9 cellular contexts compared by ENCODE assay signal in genomic region chr3:197891-198491, GRCh38. TPM values are rescaled to one million over a fixed set of nuclear protein-coding genes. Genes with fewer than 3 reads are reported as not detected.
DNase-seq lines count a peak whose midpoint lies in the region; ATAC-seq and TF ChIP-seq lines count a peak whose summit lies in the region.
"Had no signal": no experiment of that assay in that cellular context is flagged by ENCODE, and none has a peak within 500 bp of the region (broad histone marks: within the 10 kb centered on the region; RNA-seq: fewer than 3 reads in every experiment).

No MANE protein-coding gene starts in this region.

- H3K9me2 ChIP-seq in SU-DHL-6 (replicated peaks; ENCODE audit: insufficient read depth, low read length), result no peaks in the 10 kb centered on the region

- no peaks in the 10 kb centered on the region for H3K79me2 ChIP-seq in SU-DHL-6 (ENCODE audit: insufficient read depth, low read length)

- H3K9me3 ChIP-seq in SU-DHL-6 (ENCODE audit: insufficient read depth, low read length) (no peaks in the 10 kb centered on the region), upper lobe of right lung (no peaks in the 10 kb centered on the region)
- H3K9me3 ChIP-seq: right lobe of liver had no signal

- ATAC-seq in upper lobe of right lung (peak; percentile 49), HG03439 (IDR thresholded peaks at IDR 0.05; ENCODE audit: unreplicated experiment) (no peak)

- H3K4me3 ChIP-seq in SU-DHL-6 (ENCODE audit: insufficient read depth, low read length, poor library complexity, severe bottlenecking), result peak overlapping the region; percentile 50
- H3K4me3 ChIP-seq in upper lobe of right lung, result peak overlapping the region; percentile 52

- H4K20me1 ChIP-seq in SU-DHL-6 (ENCODE audit: low read depth, low read length), result no peaks in the 10 kb centered on the region

- DNase-seq in NCI-H2081 (lab: John Stamatoyannopoulos, UW) (peak; percentile 15 to 41), NCI-H2081 treated with DMSO at 0.1 percent for 48 hours (lab: John Stamatoyannopoulos, UW) (no peak), left kidney (ENCODE audit: low read depth, low spot score) (peak; percentile 55), upper lobe of right lung (peak; percentile 45), NCI-H510A treated with DMSO at 0.1 percent for 48 hours (lab: John Stamatoyannopoulos, UW) (no peak), NCI-H226 (no peak)
- DNase-seq: right lobe of liver had no signal

- peak overlapping the region; percentile 44 for H3K9ac ChIP-seq in SU-DHL-6 (ENCODE audit: low read length)

- no peaks in the 10 kb centered on the region for H3K4me1 ChIP-seq in upper lobe of right lung

- peak overlapping the region; percentile 65 for H2AFZ ChIP-seq in SU-DHL-6 (ENCODE audit: low read depth, low read length, severe bottlenecking)

- TF ChIP-seq CTCF in SU-DHL-6 (IDR thresholded peaks at IDR 0.05; ENCODE audit: insufficient read depth, low read length, poor library complexity, severe bottlenecking) (no peak), upper lobe of right lung (IDR thresholded peaks at IDR 0.05) (no peak)

- H3K27ac ChIP-seq in SU-DHL-6 (ENCODE audit: low read depth, low read length), result no peak overlapping the region
- no peak overlapping the region for H3K27ac ChIP-seq in upper lobe of right lung
- H3K27ac ChIP-seq: right lobe of liver had no signal

- H3K36me3 ChIP-seq in SU-DHL-6 (ENCODE audit: low read length) (no peaks in the 10 kb centered on the region), upper lobe of right lung (no peaks in the 10 kb centered on the region)
- H3K36me3 ChIP-seq: right lobe of liver had no signal

- H3F3A ChIP-seq in SU-DHL-6 (ENCODE audit: insufficient read depth), result no peaks in the 10 kb centered on the region

- peak overlapping the region; percentile 66 for H3K4me2 ChIP-seq in SU-DHL-6 (ENCODE audit: low read depth, low read length, poor library complexity, severe bottlenecking)

- intact Hi-C loops in upper lobe of right lung (cut with DNase I), result no loop called here

- no peaks in the 10 kb centered on the region for H3K27me3 ChIP-seq in SU-DHL-6 (ENCODE audit: low read length)
- peaks cover 28% of the 10 kb centered on the region for H3K27me3 ChIP-seq in upper lobe of right lung

RNA-seq across cellular contexts. Expression of gene CHL1, which starts 1.4 kb away (rescaled TPM):
- 16.0 TPM for total RNA-seq in upper lobe of right lung

Comparison
In these comparisons a context has a peak if more than half of its experiments do, and no peak if none do; other contexts are left out.
1. DNase-seq: peak in NCI-H2081 (2 of 2), left kidney (single experiment) and upper lobe of right lung (single experiment); none in NCI-H2081 treated with DMSO at 0.1 percent for 48 hours (single experiment), NCI-H510A treated with DMSO at 0.1 percent for 48 hours (single experiment) and NCI-H226 (single experiment).